23 cellular contexts compared by ENCODE assay signal in the genomic region with DNA sequence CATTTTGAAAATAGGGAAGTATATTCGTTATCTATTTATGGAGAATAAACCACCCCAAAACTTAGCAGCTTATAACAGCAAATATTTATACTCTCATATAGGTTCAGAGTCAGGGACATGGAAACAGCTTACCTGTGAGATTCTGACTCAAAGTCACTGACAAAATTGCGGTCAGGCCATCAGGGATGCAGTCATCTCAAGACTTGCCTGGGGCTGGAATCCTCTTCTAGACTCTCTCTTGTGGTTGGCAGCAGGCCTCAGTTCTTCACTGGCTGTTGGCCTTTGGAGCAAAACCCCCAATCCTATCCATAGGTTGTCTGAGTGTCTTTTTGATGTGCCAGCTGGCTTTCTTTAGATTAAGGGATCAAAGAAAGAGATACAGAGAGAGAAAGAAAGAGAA.
DNase-seq lines count a peak whose midpoint lies in the region; ATAC-seq and TF ChIP-seq lines count a peak whose summit lies in the region.
"Had no signal": no experiment of that assay in that cellular context is flagged by ENCODE, and none has a peak within 500 bp of the region (broad histone marks: within the 10 kb centered on the region; RNA-seq: fewer than 3 reads in every experiment).

No MANE protein-coding gene starts in this region.

- intact Hi-C loops in prostate gland (cut with DNase I): no loop called here

- H3K4me1 Mint-ChIP-seq in GM23338 (peaks cover 2% of the 10 kb centered on the region; the same call in 2 of the 3 replicates), endodermal cell (no peaks in the 10 kb centered on the region), neural crest cell (peaks cover 15% of the 10 kb centered on the region)
- H3K4me1 Mint-ChIP-seq: B cell, CD14-positive monocyte, IgD-negative memory B cell had no signal

- no peak overlapping the region for H3K4me2 ChIP-seq in GM23338
- H3K4me2 ChIP-seq: A549 had no signal

- H3K4me3 ChIP-seq in GM23338 (no peak overlapping the region), endodermal cell (ENCODE audit: low read length) (peak overlapping the region; percentile 40), prostate gland (no peak overlapping the region)
- H3K4me3 ChIP-seq: A549, Peyer's patch, SJSA1 had no signal

- H3K9me3 Mint-ChIP-seq in GM23338 (peaks cover 10% of the 10 kb centered on the region), endodermal cell (peaks cover 15% of the 10 kb centered on the region), neural crest cell (peaks cover 4% of the 10 kb centered on the region)

- H3K27me3 ChIP-seq in GM23338 (ENCODE audit: insufficient read depth): no peaks in the 10 kb centered on the region
- H3K27me3 ChIP-seq in endodermal cell (ENCODE audit: control insufficient read depth, insufficient read depth, low read length, poor library complexity, severe bottlenecking): no peaks in the 10 kb centered on the region
- H3K27me3 ChIP-seq in prostate gland (replicated peaks; ENCODE audit: insufficient read depth): no peaks in the 10 kb centered on the region
- H3K27me3 ChIP-seq: Peyer's patch, SJSA1 had no signal

- no peaks in the 10 kb centered on the region for H4K20me1 ChIP-seq in GM23338 (replicated peaks; ENCODE audit: insufficient read depth)

- H3F3A ChIP-seq in GM23338 (replicated peaks; ENCODE audit: low read depth): no peaks in the 10 kb centered on the region

- no peaks in the 10 kb centered on the region; the same call in 1 of the 2 replicates for H3K9me2 ChIP-seq in GM23338 (ENCODE audit: insufficient read depth)

- no peaks in the 10 kb centered on the region for H3K79me2 ChIP-seq in GM23338 (replicated peaks; ENCODE audit: insufficient read depth)

- H2AFZ ChIP-seq in GM23338: 0 out of 2 replicates have a peak overlapping the region, but pooled peaks have one; percentile 23

- H3K27me3 Mint-ChIP-seq in GM23338 (ENCODE audit: insufficient read depth, low read depth, poor library complexity) (peaks cover 7% of the 10 kb centered on the region), endodermal cell (ENCODE audit: insufficient read depth) (no peaks in the 10 kb centered on the region), neural crest cell (ENCODE audit: low read depth) (no peaks in the 10 kb centered on the region)

- H3K36me3 Mint-ChIP-seq in GM23338 (ENCODE audit: low read depth) (peaks cover 8% of the 10 kb centered on the region; the same call in 1 of the 3 replicates), endodermal cell (ENCODE audit: low read depth) (peaks cover 5% of the 10 kb centered on the region), neural crest cell (ENCODE audit: low read depth) (no peaks in the 10 kb centered on the region)
- H3K36me3 Mint-ChIP-seq: CD14-positive monocyte had no signal

- H3K4me3 Mint-ChIP-seq in GM23338: no peak overlapping the region
- H3K4me3 Mint-ChIP-seq in endodermal cell: no peak overlapping the region
- H3K4me3 Mint-ChIP-seq in neural crest cell: peak overlapping the region; percentile 72
- H3K4me3 Mint-ChIP-seq: B cell, CD14-positive monocyte, IgD-negative memory B cell had no signal

- TF ChIP-seq CTCF in GM23338 (conservative IDR thresholded peaks at IDR 0.05; ENCODE audit: low read depth in 2 of 2) (no peak), endodermal cell (conservative IDR thresholded peaks at IDR 0.05) (no peak), neural crest cell (conservative IDR thresholded peaks at IDR 0.05) (no peak), prostate gland (IDR thresholded peaks at IDR 0.05) (no peak)

- no peak for ATAC-seq in GM23338
- ATAC-seq in GM18520 (IDR thresholded peaks at IDR 0.05; ENCODE audit: unreplicated experiment): no peak
- ATAC-seq: A549, HCT116, Right ventricle myocardium inferior had no signal

- peaks cover 16% of the 10 kb centered on the region for H3K9me3 ChIP-seq in endodermal cell (ENCODE audit: control insufficient read depth, low read length)
- H3K9me3 ChIP-seq in prostate gland: no peaks in the 10 kb centered on the region
- H3K9me3 ChIP-seq: A549, Peyer's patch, SJSA1 had no signal

- H3K9ac ChIP-seq in endodermal cell (ENCODE audit: extremely low read depth, low read length, poor library complexity, severe bottlenecking): no peak overlapping the region

- DNase-seq in GM23338 (ENCODE audit: low spot score) (no peak), RPMI7951 (ENCODE audit: low read depth) (peak; percentile 41), endodermal cell (no peak), neural crest cell (ENCODE audit: low read depth, low spot score) (no peak), prostate gland (ENCODE audit: low spot score) (no peak), activated gamma-delta T cell (lab: John Stamatoyannopoulos, UW) (no peak)
- no peak for DNase-seq in activated CD8-positive, alpha-beta memory T cell treated with anti-CD3 and anti-CD28 coated beads, Interleukin-2, amount 50 U/mL, for 4 hours
- DNase-seq: EL, Kasumi-1, NCI-H1092, NCI-H1436, NCI-H187 treated with DMSO at 0.1 percent for 48 hours, NCI-H2227 treated with DMSO at 0.1 percent for 48 hours, NCI-H510A, Peyer's patch had no signal

- H3K27ac Mint-ChIP-seq in GM23338: no peak overlapping the region
- H3K27ac Mint-ChIP-seq in endodermal cell: no peak overlapping the region
- peak overlapping the region; percentile 57 for H3K27ac Mint-ChIP-seq in neural crest cell (ENCODE audit: unreplicated experiment)
- H3K27ac Mint-ChIP-seq: B cell, CD14-positive monocyte, IgD-negative memory B cell had no signal

- 99 to 100% methylated on average over 1 to 2 of the region's 2 CpGs for WGBS in endodermal cell (ENCODE audit: insufficient coverage in 1 of 2, insufficient read length in 1 of 2), 2 experiments
- 96% methylated on average over 2 of the region's 2 CpGs for WGBS in prostate gland

- H3K36me3 ChIP-seq in GM23338 (ENCODE audit: insufficient read depth) (no peaks in the 10 kb centered on the region), endodermal cell (ENCODE audit: control insufficient read depth, insufficient read depth, low read length) (no peaks in the 10 kb centered on the region), prostate gland (no peaks in the 10 kb centered on the region)
- H3K36me3 ChIP-seq: Peyer's patch, SJSA1 had no signal

- no peak overlapping the region for H3K27ac ChIP-seq in GM23338 (ENCODE audit: low read depth)
- H3K27ac ChIP-seq in endodermal cell (ENCODE audit: low read depth, low read length): no peak overlapping the region
- no peak overlapping the region for H3K27ac ChIP-seq in prostate gland
- H3K27ac ChIP-seq: A549, Peyer's patch, SJSA1 had no signal

- H3K4me1 ChIP-seq in GM23338 (ENCODE audit: insufficient read depth): no peaks in the 10 kb centered on the region
- H3K4me1 ChIP-seq in endodermal cell (ENCODE audit: control insufficient read depth, insufficient read depth, low read length): no peaks in the 10 kb centered on the region
- H3K4me1 ChIP-seq in prostate gland (replicated peaks): no peaks in the 10 kb centered on the region
- H3K4me1 ChIP-seq: A549, Peyer's patch, SJSA1 had no signal

- no peak for TF ChIP-seq POLR2A in prostate gland (IDR thresholded peaks at IDR 0.05)

TF ChIP-seq in GM23338, 12 proteins besides CTCF, POLR2A, EP300 and RAD21:
- TF ChIP-seq POLR2AphosphoS5 (IDR thresholded peaks at IDR 0.05; ENCODE audit: low read depth): no peak
- no peak for TF ChIP-seq NANOG (IDR thresholded peaks at IDR 0.05; ENCODE audit: borderline replicate concordance)
